Comparison of ENCODE assay signal across 17 cellular contexts in the genomic region with DNA sequence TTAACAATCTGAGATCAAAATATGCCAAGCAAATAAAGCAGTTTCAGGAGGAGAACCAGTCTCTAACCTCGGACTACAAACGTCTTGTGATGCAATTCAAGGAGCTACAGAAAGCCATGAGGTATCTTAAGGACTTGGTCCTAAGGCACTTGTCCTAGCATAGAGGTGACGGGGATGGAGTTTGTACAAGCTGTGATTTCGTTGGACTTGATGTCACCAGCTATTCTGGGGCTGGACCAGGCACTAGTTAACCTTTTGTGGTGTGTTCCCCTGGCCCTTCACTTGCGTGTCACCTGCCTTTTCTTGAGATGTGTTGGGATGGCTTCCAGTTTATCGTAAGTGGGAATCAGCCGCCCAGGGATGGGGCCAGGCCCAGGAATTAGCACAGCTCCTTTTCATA. TPM values are rescaled to one million over a fixed set of nuclear protein-coding genes. Genes with fewer than 3 reads are reported as not detected.
DNase-seq lines count a peak whose midpoint lies in the region; ATAC-seq and TF ChIP-seq lines count a peak whose summit lies in the region.
"Had no signal": no experiment of that assay in that cellular context is flagged by ENCODE, and none has a peak within 500 bp of the region (broad histone marks: within the 10 kb centered on the region; RNA-seq: fewer than 3 reads in every experiment).

No MANE protein-coding gene starts in this region.

- TF ChIP-seq CTCF in heart left ventricle (IDR thresholded peaks at IDR 0.05) (no peak), right atrium auricular region (IDR thresholded peaks at IDR 0.05) (no peak), psoas muscle (IDR thresholded peaks at IDR 0.05) (no peak)

- 53 to 63% (median 57%) methylated on average over 7 of the region's 7 CpGs for whole genome bisulfite sequencing in heart left ventricle, 4 donors
- 39 to 57% (median 40%) methylated on average over 7 of the region's 7 CpGs for WGBS in psoas muscle, 3 donors

- H3K27ac ChIP-seq in heart left ventricle (no peak overlapping the region), right atrium auricular region (no peak overlapping the region), psoas muscle (no peak overlapping the region)
- H3K27ac ChIP-seq: GM23248 had no signal

- H3K9me3 ChIP-seq in heart left ventricle (no peaks in the 10 kb centered on the region), right atrium auricular region (no peaks in the 10 kb centered on the region), psoas muscle (no peaks in the 10 kb centered on the region)
- H3K9me3 ChIP-seq: BE2C, HAP-1 had no signal

- H3K4me1 ChIP-seq in heart left ventricle (peaks cover 0 to 3% (median 0%) of the 10 kb centered on the region in 12 donors), right atrium auricular region (no peaks in the 10 kb centered on the region), psoas muscle (no peaks in the 10 kb centered on the region)
- H3K4me1 ChIP-seq: BE2C had no signal

- H3K27me3 ChIP-seq in heart left ventricle (no peaks in the 10 kb centered on the region), right atrium auricular region (no peaks in the 10 kb centered on the region), psoas muscle (ENCODE audit: insufficient read depth in 3 of 3, low read length in 2 of 3) (no peaks in the 10 kb centered on the region)
- H3K27me3 ChIP-seq: BE2C had no signal

- TF ChIP-seq POLR2A in heart left ventricle (IDR thresholded peaks at IDR 0.05) = no peak

- peak in 1 of 5 donors; percentile 65 for DNase-seq in heart left ventricle
- no peak for DNase-seq in left cardiac atrium
- DNase-seq in right atrium auricular region (ENCODE audit: low spot score) = peak; percentile 23
- DNase-seq in psoas muscle = no peak
- no peak for DNase-seq in RPMI8226
- no peak for DNase-seq in T1000 (lab: John Stamatoyannopoulos, UW)
- DNase-seq: ACHN; BE2C; C1 segment of cervical spinal cord; CD4-positive, CD25-positive, alpha-beta regulatory T cell; CD8-positive, alpha-beta memory T cell; COR-L47; GM23248; IMR-90 had no signal

- ATAC-seq in heart left ventricle = peak; percentile 81 to 96 (median 92)
- ATAC-seq in left cardiac atrium = no peak
- peak; percentile 52 to 98 (median 91) for ATAC-seq in psoas muscle
- no peak for ATAC-seq in HG03442 (IDR thresholded peaks at IDR 0.05; ENCODE audit: unreplicated experiment)

- intact Hi-C loops in heart left ventricle (cut with DNase I) = no loop called here
- intact Hi-C loops in left cardiac atrium (cut with DNase I) = no loop called here
- intact Hi-C loops in psoas muscle (cut with DNase I) = loop anchor here in 1 of 2 donors (2.0 kb wide), 1 partner anchor 67 kb away; no protein-coding TSS in a partner anchor

- no peaks in the 10 kb centered on the region for H3K36me3 ChIP-seq in heart left ventricle
- H3K36me3 ChIP-seq in right atrium auricular region = no peaks in the 10 kb centered on the region
- no peaks in the 10 kb centered on the region for H3K36me3 ChIP-seq in psoas muscle (ENCODE audit: insufficient read depth in 1 of 2, low read depth in 1 of 2)
- H3K36me3 ChIP-seq: BE2C, HAP-1 had no signal

- H3K4me3 ChIP-seq in heart left ventricle (no peak overlapping the region), right atrium auricular region (no peak overlapping the region), psoas muscle (no peak overlapping the region)
- H3K4me3 ChIP-seq: GM23248, HAP-1 had no signal

RNA-seq across cellular contexts. Expression of a gene that starts 33.7 kb away (rescaled TPM):
- total RNA-seq in heart left ventricle = under 1 TPM in 1 of 9 donors, not detected in 8; 0.14 TPM
- polyA plus RNA-seq in heart left ventricle = under 1 TPM; 0.03 to 0.04 TPM
- total RNA-seq in left cardiac atrium = under 1 TPM in 1 of 2 donors, not detected in 1; 0.18 TPM
- total RNA-seq in right atrium auricular region = under 1 TPM; 0.08 to 0.33 TPM
- total RNA-seq in psoas muscle = 1 to 10 TPM in 2 of 4 donors, under 1 TPM in 2; 0.34 to 2.2 (median 1.1) TPM
- polyA plus RNA-seq in psoas muscle = under 1 TPM; 0.14 to 0.16 (median 0.14) TPM
- total RNA-seq: H4, IMR-90 had no signal

RNA-seq across cellular contexts. Expression of a gene that starts 42.5 kb away (rescaled TPM):
- total RNA-seq in heart left ventricle (under 1 TPM in 2 of 9 donors, not detected in 7; 0.44 to 0.73 TPM), left cardiac atrium (not detected), right atrium auricular region (not detected), psoas muscle (under 1 TPM in 2 of 4 donors, not detected in 2; 0.10 to 0.15 TPM)
- polyA plus RNA-seq in heart left ventricle (under 1 TPM in 1 of 2 donors, not detected in 1; 0.15 TPM), psoas muscle (under 1 TPM in 2 of 3 donors, not detected in 1; 0.04 to 0.06 TPM)
- total RNA-seq: CD4-positive, CD25-positive, alpha-beta regulatory T cell; CD8-positive, alpha-beta memory T cell; GM23248; H4 had no signal
- polyA plus RNA-seq: CD4-positive, CD25-positive, alpha-beta regulatory T cell; CD8-positive, alpha-beta memory T cell; GM23248; IMR-90 had no signal

Comparison
In these comparisons a context has a peak if more than half of its experiments do, and no peak if none do; other contexts are left out.
1. ATAC-seq: peak in heart left ventricle (4 of 4) and psoas muscle (4 of 4); none in left cardiac atrium (0 of 2) and HG03442 (single experiment).